Comparison of ENCODE assay signal across 20 cellular contexts in the genomic region with DNA sequence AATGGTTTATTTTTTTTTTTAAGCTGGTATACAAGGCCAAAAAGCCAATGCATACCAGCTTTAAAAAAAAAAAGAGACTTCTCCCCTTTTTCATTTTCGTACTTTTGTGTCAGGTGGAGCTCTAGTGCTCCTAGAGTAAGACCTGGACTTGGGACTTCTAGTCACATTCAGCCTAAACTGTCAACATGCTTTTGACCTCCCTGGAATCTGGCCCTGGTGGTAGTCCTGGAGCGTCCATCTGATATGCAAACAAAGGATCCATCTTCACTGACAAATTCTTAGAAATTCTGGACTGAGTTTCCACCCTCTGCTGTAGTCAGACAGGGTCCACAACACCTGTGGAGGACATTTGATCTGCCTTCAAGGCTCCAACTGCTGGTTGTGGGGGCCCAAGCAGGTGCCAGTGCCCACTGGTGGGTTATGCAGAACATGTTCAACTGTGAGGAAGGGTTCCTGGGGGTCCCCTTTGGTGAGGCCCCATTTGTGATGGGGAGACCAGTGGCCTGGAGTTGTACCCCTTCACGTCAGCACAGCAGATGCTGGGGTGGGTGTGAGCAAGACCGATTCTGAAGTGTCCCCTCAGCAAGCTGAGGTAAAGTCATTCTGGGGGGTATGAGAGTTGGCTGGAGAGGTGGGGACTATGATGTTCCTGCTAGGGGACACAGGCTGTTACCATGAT.
"Had no signal": no experiment of that assay in that cellular context is flagged by ENCODE, and none has a peak within 500 bp of the region (broad histone marks: within the 10 kb centered on the region; RNA-seq: fewer than 3 reads in every experiment).

No MANE protein-coding gene starts in this region.

- H3K4me1 Mint-ChIP-seq: activated CD4-positive, alpha-beta T cell treated with anti-CD3 and anti-CD28 coated beads, Interleukin-2, amount 10 ng/mL, durations not matched to agents 7 days and 5 days; immature natural killer cell; mesothelial cell of epicardium had no signal

- H3K4me3 Mint-ChIP-seq: activated CD4-positive, alpha-beta T cell treated with anti-CD3 and anti-CD28 coated beads, Interleukin-2, amount 10 ng/mL, durations not matched to agents 7 days and 5 days; immature natural killer cell; mesothelial cell of epicardium; natural killer cell treated with Interleukin-12 subunit alpha and Interleukin-12 subunit beta and Interleukin-15 and Interleukin-18, amount 100 ng/mL, for 72 hours had no signal

- H3K27me3 ChIP-seq: thyroid gland had no signal

- H3K4me1 ChIP-seq: gastroesophageal sphincter, thyroid gland had no signal

- H3K36me3 Mint-ChIP-seq: immature natural killer cell; mesothelial cell of epicardium; natural killer cell treated with Interleukin-12 subunit alpha and Interleukin-12 subunit beta and Interleukin-15 and Interleukin-18, amount 100 ng/mL, for 72 hours had no signal

- ATAC-seq: activated CD4-positive, CD25-positive, alpha-beta regulatory T cell treated with anti-CD3 and anti-CD28 coated beads, Interleukin-2, amount 50 U/mL, for 24 hours; gastroesophageal sphincter; heart right ventricle; natural killer cell treated with Interleukin-12 subunit alpha and Interleukin-12 subunit beta and Interleukin-15 and Interleukin-18, amount 100 ng/mL, for 72 hours; SK-N-SH treated with all-trans-retinoic acid at 6 μM for 48 hours had no signal

- H3K9me3 Mint-ChIP-seq: activated CD4-positive, alpha-beta T cell treated with anti-CD3 and anti-CD28 coated beads, Interleukin-2, amount 10 ng/mL, durations not matched to agents 7 days and 5 days; mesothelial cell of epicardium; natural killer cell treated with Interleukin-12 subunit alpha and Interleukin-12 subunit beta and Interleukin-15 and Interleukin-18, amount 100 ng/mL, for 72 hours had no signal

- H3K27me3 Mint-ChIP-seq: activated CD4-positive, alpha-beta T cell treated with anti-CD3 and anti-CD28 coated beads, Interleukin-2, amount 10 ng/mL, durations not matched to agents 7 days and 5 days had no signal

- H3K27ac ChIP-seq: esophagus muscularis mucosa, gastroesophageal sphincter, heart right ventricle, thyroid gland had no signal

- H3K36me3 ChIP-seq: esophagus muscularis mucosa, gastroesophageal sphincter, heart right ventricle, thyroid gland had no signal

- H3K9me3 ChIP-seq: esophagus muscularis mucosa, gastroesophageal sphincter, heart right ventricle, thyroid gland had no signal

- DNase-seq: activated CD4-positive, alpha-beta T cell treated with anti-CD3 and anti-CD28 coated beads, Interleukin-2, amount 10 ng/mL, durations not matched to agents 7 days and 5 days; activated naive CD4-positive, alpha-beta T cell treated with Interleukin-2 at 50 U/mL for 16 hours; cerebellar nuclear complex; effector CD4-positive, alpha-beta T cell; heart right ventricle; immature natural killer cell; retina; stimulated activated CD4-positive, alpha-beta T cell treated with anti-CD3 and anti-CD28 coated beads, Interleukin-12 subunit alpha, Interleukin-12 subunit beta, amount 100 ng/mL, for 4 hours; stimulated activated CD4-positive, alpha-beta T cell treated with anti-CD3 and anti-CD28 coated beads, Interleukin-1b, Interleukin-23, amount 100 ng/mL, for 48 hours; stimulated activated CD8-positive, alpha-beta memory T cell treated with anti-CD3 and anti-CD28 coated beads, Interleukin-4, amount 100 ng/mL, for 48 hours; stimulated activated naive CD4-positive, alpha-beta T cell; T1000; thyroid gland had no signal

- H3K4me3 ChIP-seq: esophagus muscularis mucosa, gastroesophageal sphincter, heart right ventricle, lung, thyroid gland had no signal

- H3K27ac Mint-ChIP-seq: activated CD4-positive, alpha-beta T cell treated with anti-CD3 and anti-CD28 coated beads, Interleukin-2, amount 10 ng/mL, durations not matched to agents 7 days and 5 days; immature natural killer cell; mesothelial cell of epicardium; natural killer cell treated with Interleukin-12 subunit alpha and Interleukin-12 subunit beta and Interleukin-15 and Interleukin-18, amount 100 ng/mL, for 72 hours had no signal
